In genomic region chrX:41705680-41706374, GRCh38 we compare ENCODE assay signal across 10 cellular contexts. TPM values are rescaled to one million over a fixed set of nuclear protein-coding genes. Genes with fewer than 3 reads are reported as not detected.
DNase-seq lines count a peak whose midpoint lies in the region; ATAC-seq, FAIRE-seq and TF ChIP-seq lines count a peak whose summit lies in the region.
"Had no signal": no experiment of that assay in that cellular context is flagged by ENCODE, and none has a peak within 500 bp of the region (broad histone marks: within the 10 kb centered on the region; RNA-seq: fewer than 3 reads in every experiment).

No MANE protein-coding gene starts in this region.

- no peak for TF ChIP-seq CTCF in breast epithelium (IDR thresholded peaks at IDR 0.05)
- no peak for TF ChIP-seq CTCF in kidney (IDR thresholded peaks at IDR 0.05; ENCODE audit: borderline replicate concordance, extremely low read depth, insufficient read depth)

- H3K4me3 ChIP-seq in breast epithelium (no peak overlapping the region), kidney (ENCODE audit: low read length in 2 of 2) (no peak overlapping the region)

- intact Hi-C loops in activated CD4-positive, alpha-beta memory T cell treated with anti-CD3 and anti-CD28 coated beads for 36 hours (cut with micrococcal nuclease), result no loop called here
- intact Hi-C loops in breast epithelium (cut with DNase I; ENCODE audit: low total_unique reads) (no loop called here), kidney (cut with DNase I) (no loop called here)

- H3K36me3 Mint-ChIP-seq in activated CD4-positive, alpha-beta memory T cell treated with anti-CD3 and anti-CD28 coated beads, Interleukin-2, amount 10 ng/mL, durations not matched to agents 7 days and 5 days (ENCODE audit: low read depth), result peaks cover 14% of the 10 kb centered on the region
- H3K36me3 Mint-ChIP-seq in activated CD4-positive, alpha-beta memory T cell treated with anti-CD3 and anti-CD28 coated beads for 36 hours, result no peaks in the 10 kb centered on the region
- no peaks in the 10 kb centered on the region for H3K36me3 Mint-ChIP-seq in stimulated activated memory B cell treated with anti-CD40 and anti-IgM and Interleukin-4, amounts not matched to agents 10 μg/mL and 1 μg/mL and 100 μg/mL, for 72 hours

- no peak for FAIRE-seq in kidney (lab: Jason Lieb, UNC)

- peak overlapping the region; percentile 53 for H3K27ac Mint-ChIP-seq in activated CD4-positive, alpha-beta memory T cell treated with anti-CD3 and anti-CD28 coated beads, Interleukin-2, amount 10 ng/mL, durations not matched to agents 7 days and 5 days
- H3K27ac Mint-ChIP-seq in activated CD4-positive, alpha-beta memory T cell treated with anti-CD3 and anti-CD28 coated beads for 36 hours, result no peak overlapping the region
- peak overlapping the region; percentile 75 for H3K27ac Mint-ChIP-seq in stimulated activated memory B cell treated with anti-CD40 and anti-IgM and Interleukin-4, amounts not matched to agents 10 μg/mL and 1 μg/mL and 100 μg/mL, for 72 hours

- no peak overlapping the region for H3K4me3 Mint-ChIP-seq in activated CD4-positive, alpha-beta memory T cell treated with anti-CD3 and anti-CD28 coated beads, Interleukin-2, amount 10 ng/mL, durations not matched to agents 7 days and 5 days
- no peak overlapping the region for H3K4me3 Mint-ChIP-seq in activated CD4-positive, alpha-beta memory T cell treated with anti-CD3 and anti-CD28 coated beads for 36 hours
- peak overlapping the region; percentile 52 for H3K4me3 Mint-ChIP-seq in stimulated activated memory B cell treated with anti-CD40 and anti-IgM and Interleukin-4, amounts not matched to agents 10 μg/mL and 1 μg/mL and 100 μg/mL, for 72 hours

- H3K9me3 ChIP-seq in breast epithelium (no peaks in the 10 kb centered on the region), kidney (ENCODE audit: control insufficient read depth in 1 of 2, low read length in 2 of 2) (no peaks in the 10 kb centered on the region)

- DNase-seq in activated CD4-positive, alpha-beta memory T cell treated with anti-CD3 and anti-CD28 coated beads, Interleukin-2, amount 10 ng/mL, durations not matched to agents 7 days and 5 days, result no peak
- no peak for DNase-seq in activated CD4-positive, alpha-beta memory T cell treated with anti-CD3 and anti-CD28 coated beads for 36 hours
- DNase-seq in SIG-M5 (lab: John Stamatoyannopoulos, UW) (peak; percentile 42), breast epithelium (ENCODE audit: low spot score in 2 of 2) (no peak), kidney (no peak)
- DNase-seq: ACHN, IMR-90 had no signal

- no peak for TF ChIP-seq POLR2A in breast epithelium (IDR thresholded peaks at IDR 0.05)

- H3K9me3 Mint-ChIP-seq in activated CD4-positive, alpha-beta memory T cell treated with anti-CD3 and anti-CD28 coated beads, Interleukin-2, amount 10 ng/mL, durations not matched to agents 7 days and 5 days, result no peaks in the 10 kb centered on the region
- H3K9me3 Mint-ChIP-seq in activated CD4-positive, alpha-beta memory T cell treated with anti-CD3 and anti-CD28 coated beads for 36 hours, result no peaks in the 10 kb centered on the region
- no peaks in the 10 kb centered on the region for H3K9me3 Mint-ChIP-seq in stimulated activated memory B cell treated with anti-CD40 and anti-IgM and Interleukin-4, amounts not matched to agents 10 μg/mL and 1 μg/mL and 100 μg/mL, for 72 hours

- no peaks in the 10 kb centered on the region for H3K36me3 ChIP-seq in breast epithelium
- H3K36me3 ChIP-seq in kidney (ENCODE audit: control insufficient read depth in 1 of 2, insufficient read depth in 2 of 2, low read length in 2 of 2), result no peaks in the 10 kb centered on the region

- H3K4me1 Mint-ChIP-seq in activated CD4-positive, alpha-beta memory T cell treated with anti-CD3 and anti-CD28 coated beads, Interleukin-2, amount 10 ng/mL, durations not matched to agents 7 days and 5 days, result peaks cover 32% of the 10 kb centered on the region
- H3K4me1 Mint-ChIP-seq in activated CD4-positive, alpha-beta memory T cell treated with anti-CD3 and anti-CD28 coated beads for 36 hours (ENCODE audit: low read depth), result peaks cover 49% of the 10 kb centered on the region
- peaks cover 54% of the 10 kb centered on the region for H3K4me1 Mint-ChIP-seq in stimulated activated memory B cell treated with anti-CD40 and anti-IgM and Interleukin-4, amounts not matched to agents 10 μg/mL and 1 μg/mL and 100 μg/mL, for 72 hours

- POLR2A ChIA-PET in activated CD4-positive, alpha-beta memory T cell treated with anti-CD3 and anti-CD28 coated beads, Interleukin-2, amount 10 ng/mL, durations not matched to agents 7 days and 5 days (lab: Charles Lee), result no interaction called here
- POLR2A ChIA-PET in activated CD4-positive, alpha-beta memory T cell treated with anti-CD3 and anti-CD28 coated beads for 36 hours (lab: Charles Lee), result no interaction called here

- ATAC-seq in HG02885 (IDR thresholded peaks at IDR 0.05; ENCODE audit: poor library complexity, unreplicated experiment) (peak; percentile 90), esophagus mucosa (no peak)
- peak; percentile 82 for ATAC-seq in stimulated activated memory B cell treated with anti-CD40 and anti-IgM and Interleukin-4, amounts not matched to agents 10 μg/mL and 1 μg/mL and 100 μg/mL, for 72 hours

- H3K27me3 Mint-ChIP-seq in activated CD4-positive, alpha-beta memory T cell treated with anti-CD3 and anti-CD28 coated beads, Interleukin-2, amount 10 ng/mL, durations not matched to agents 7 days and 5 days, result no peaks in the 10 kb centered on the region
- no peaks in the 10 kb centered on the region for H3K27me3 Mint-ChIP-seq in activated CD4-positive, alpha-beta memory T cell treated with anti-CD3 and anti-CD28 coated beads for 36 hours
- H3K27me3 Mint-ChIP-seq in stimulated activated memory B cell treated with anti-CD40 and anti-IgM and Interleukin-4, amounts not matched to agents 10 μg/mL and 1 μg/mL and 100 μg/mL, for 72 hours, result no peaks in the 10 kb centered on the region

- H3K4me1 ChIP-seq in breast epithelium (no peaks in the 10 kb centered on the region), kidney (ENCODE audit: control insufficient read depth in 1 of 2, insufficient read depth in 1 of 2, low read depth in 1 of 2, low read length in 2 of 2) (peaks cover 0 to 2% of the 10 kb centered on the region in 2 donors)

- H3K27ac ChIP-seq in breast epithelium (no peak overlapping the region), kidney (ENCODE audit: low read depth in 2 of 2, low read length in 2 of 2) (no peak overlapping the region)

- peaks cover 0 to 18% of the 10 kb centered on the region in 2 donors for H3K27me3 ChIP-seq in breast epithelium

- H3K9ac ChIP-seq in kidney (ENCODE audit: low read length in 2 of 2), result no peak overlapping the region

- CTCF ChIA-PET in activated CD4-positive, alpha-beta memory T cell treated with anti-CD3 and anti-CD28 coated beads, Interleukin-2, amount 10 ng/mL, durations not matched to agents 7 days and 5 days (lab: Charles Lee), result no interaction called here
- CTCF ChIA-PET in activated CD4-positive, alpha-beta memory T cell treated with anti-CD3 and anti-CD28 coated beads for 36 hours (lab: Charles Lee), result interaction anchor here (0.7 kb wide), 1 partner anchor 59 kb away, joined by 3 read pairs; no protein-coding TSS in a partner anchor

RNA-seq across cellular contexts. Expression of gene GPR34, which starts 17.1 kb away (rescaled TPM):
- total RNA-seq in activated CD4-positive, alpha-beta memory T cell treated with anti-CD3 and anti-CD28 coated beads, Interleukin-2, amount 10 ng/mL, durations not matched to agents 7 days and 5 days, result not detected
- total RNA-seq in activated CD4-positive, alpha-beta memory T cell treated with anti-CD3 and anti-CD28 coated beads for 36 hours, result under 1 TPM; 0.24 to 0.36 TPM
- total RNA-seq in breast epithelium, result 10 to 100 TPM in 2 of 3 donors, 1 to 10 TPM in 1; 8.5 to 56.3 (median 18.0) TPM
- total RNA-seq in esophagus mucosa, result 0.40 TPM
- total RNA-seq in kidney, result 17.9 TPM
- polyA plus RNA-seq in kidney (ENCODE audit: insufficient read depth, low read depth, low replicate concordance), result 2.2 TPM
- total RNA-seq: IMR-90 had no signal
- polyA plus RNA-seq: IMR-90 had no signal

RNA-seq across cellular contexts. Expression of gene GPR82, which starts 18.2 kb away (rescaled TPM):
- total RNA-seq in activated CD4-positive, alpha-beta memory T cell treated with anti-CD3 and anti-CD28 coated beads, Interleukin-2, amount 10 ng/mL, durations not matched to agents 7 days and 5 days, result not detected
- under 1 TPM; 0.07 to 0.19 TPM for total RNA-seq in activated CD4-positive, alpha-beta memory T cell treated with anti-CD3 and anti-CD28 coated beads for 36 hours
- total RNA-seq in breast epithelium (under 1 TPM; 0.16 to 0.44 (median 0.33) TPM), esophagus mucosa (0.12 TPM), kidney (0.98 TPM)
- 0.15 TPM for polyA plus RNA-seq in kidney (ENCODE audit: insufficient read depth, low read depth, low replicate concordance)
- total RNA-seq: IMR-90 had no signal
- polyA plus RNA-seq: IMR-90 had no signal
